Comparison of ENCODE assay signal across 1 cellular context in the genomic region with DNA sequence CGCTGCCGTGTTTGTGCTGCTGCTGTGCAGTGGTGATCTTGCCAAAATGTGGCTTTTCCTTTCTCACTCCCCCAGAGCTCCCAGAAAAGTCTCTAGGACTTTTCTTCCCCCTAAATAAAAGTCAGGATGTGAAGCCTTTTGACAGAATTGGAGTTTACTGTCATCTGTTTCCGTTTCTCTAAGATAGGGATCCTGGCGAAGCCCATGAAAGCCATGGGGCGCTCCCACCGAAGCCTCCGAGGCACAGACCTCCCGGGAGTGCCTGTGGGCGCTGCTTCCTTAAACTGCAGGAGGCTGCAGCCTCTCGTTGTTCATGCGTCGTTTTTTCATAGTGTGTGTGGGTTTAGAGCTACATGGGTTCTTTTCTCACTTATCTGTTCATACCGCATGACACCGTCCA.
TF ChIP-seq lines count a peak whose summit lies in the region.

No MANE protein-coding gene starts in this region.

TF ChIP-seq in IMR-90, 13 proteins besides CTCF, POLR2A, EP300 and RAD21 (continued from another document):
- TF ChIP-seq, protein P1, sequence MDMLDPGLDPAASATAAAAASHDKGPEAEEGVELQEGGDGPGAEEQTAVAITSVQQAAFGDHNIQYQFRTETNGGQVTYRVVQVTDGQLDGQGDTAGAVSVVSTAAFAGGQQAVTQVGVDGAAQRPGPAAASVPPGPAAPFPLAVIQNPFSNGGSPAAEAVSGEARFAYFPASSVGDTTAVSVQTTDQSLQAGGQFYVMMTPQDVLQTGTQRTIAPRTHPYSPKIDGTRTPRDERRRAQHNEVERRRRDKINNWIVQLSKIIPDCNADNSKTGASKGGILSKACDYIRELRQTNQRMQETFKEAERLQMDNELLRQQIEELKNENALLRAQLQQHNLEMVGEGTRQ (IDR thresholded peaks at IDR 0.05; ENCODE audit: low read depth, low read length): no peak
- TF ChIP-seq CEBPB (IDR thresholded peaks at IDR 0.05; ENCODE audit: low read depth, low read length) (no peak), MAFK (IDR thresholded peaks at IDR 0.05; ENCODE audit: low read depth, low read length) (no peak)
